In the genomic region with DNA sequence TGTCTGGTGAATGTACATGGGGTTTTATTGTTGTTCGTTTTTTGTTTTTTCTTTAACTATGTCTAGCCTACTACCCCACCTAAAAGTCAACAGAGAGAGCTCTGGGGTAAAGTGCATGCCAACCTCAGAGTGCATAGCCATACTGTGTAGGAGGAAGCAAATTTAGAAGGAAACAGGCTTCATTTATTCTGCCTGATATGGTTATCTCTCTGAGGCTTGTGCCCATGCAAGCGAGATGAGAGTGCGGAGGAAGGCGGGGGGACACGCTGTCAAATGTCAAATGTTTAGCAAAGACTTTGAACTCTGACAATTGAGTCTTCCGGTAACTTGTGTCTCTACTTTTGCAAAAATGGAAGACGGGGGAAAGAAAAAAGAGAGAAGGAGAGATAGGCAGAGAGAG, we compare ENCODE assay signal across 9 cellular contexts.
DNase-seq lines count a peak whose midpoint lies in the region; ATAC-seq lines count a peak whose summit lies in the region.
"Had no signal": no experiment of that assay in that cellular context is flagged by ENCODE, and none has a peak within 500 bp of the region (broad histone marks: within the 10 kb centered on the region; RNA-seq: fewer than 3 reads in every experiment).

No MANE protein-coding gene starts in this region.

- peak overlapping the region; percentile 87 to 95 (median 94) for H3K4me3 Mint-ChIP-seq in CD4-positive, alpha-beta memory T cell
- H3K4me3 Mint-ChIP-seq in natural killer cell treated with Interleukin-12 subunit alpha and Interleukin-12 subunit beta and Interleukin-15 and Interleukin-18, amount 100 ng/mL, for 72 hours: peak overlapping the region; percentile 95

- no peak for ATAC-seq in natural killer cell treated with Interleukin-12 subunit alpha and Interleukin-12 subunit beta and Interleukin-15 and Interleukin-18, amount 100 ng/mL, for 72 hours
- no peak for ATAC-seq in GM18873 (IDR thresholded peaks at IDR 0.05; ENCODE audit: low FRiP score, unreplicated experiment)
- no peak for ATAC-seq in HG03097 (IDR thresholded peaks at IDR 0.05; ENCODE audit: low FRiP score, unreplicated experiment)

- peak overlapping the region; percentile 98 to 100 (median 99) for H3K27ac Mint-ChIP-seq in CD4-positive, alpha-beta memory T cell
- H3K27ac Mint-ChIP-seq in natural killer cell treated with Interleukin-12 subunit alpha and Interleukin-12 subunit beta and Interleukin-15 and Interleukin-18, amount 100 ng/mL, for 72 hours: peak overlapping the region; percentile 95 to 97

- intact Hi-C loops in CD4-positive, alpha-beta memory T cell (cut with micrococcal nuclease): loop anchor here (2.0 to 5.0 kb wide), 4 partner anchors 53 to 539 kb away; no protein-coding TSS in a partner anchor

- H3K9me3 ChIP-seq in CD4-positive, alpha-beta memory T cell (ENCODE audit: control insufficient read depth in 1 of 2, low read length in 2 of 2): no peaks in the 10 kb centered on the region

- CTCF ChIA-PET in CD4-positive, alpha-beta memory T cell (lab: Charles Lee; ENCODE audit: partially characterized antibody): interaction anchor here (1.0 to 11.6 kb wide), 9 partner anchors 9 to 339 kb away, joined by 3 to 173 read pairs (median 18); no protein-coding TSS in a partner anchor

- peak overlapping the region in 1 of 2 donors; percentile 68 for H3K4me3 ChIP-seq in CD4-positive, alpha-beta memory T cell (ENCODE audit: low read length in 2 of 2)

- POLR2A ChIA-PET in CD4-positive, alpha-beta memory T cell (lab: Charles Lee; ENCODE audit: partially characterized antibody): interaction anchor here (0.9 to 21.5 kb wide), 20 partner anchors 8 to 462 kb away, joined by 3 to 888 read pairs (median 14); no protein-coding TSS in a partner anchor

- no peaks in the 10 kb centered on the region for H3K27me3 ChIP-seq in CD4-positive, alpha-beta memory T cell (ENCODE audit: insufficient read depth, low read length)

- DNase-seq in CD4-positive, alpha-beta memory T cell: peak; percentile 61 to 73 (median 67)
- peak in 3 of 5 donors; percentile 24 to 58 (median 43) for DNase-seq in T-helper 1 cell
- peak; percentile 49 for DNase-seq in activated gamma-delta T cell treated with anti-CD3 and anti-CD28 coated beads, Interleukin-2, amount 50 U/mL, for 16 hours (ENCODE audit: low read depth)
- no peak for DNase-seq in natural killer cell treated with Interleukin-12 subunit alpha and Interleukin-12 subunit beta and Interleukin-15 and Interleukin-18, amount 100 ng/mL, for 72 hours (ENCODE audit: low spot score)
- DNase-seq in NCI-H524 (lab: John Stamatoyannopoulos, UW): no peak
- no peak for DNase-seq in pons (ENCODE audit: low spot score)
- DNase-seq: erythroblast had no signal

- peaks cover 0 to 11% (median 5%) of the 10 kb centered on the region in 8 donors for H3K9me3 Mint-ChIP-seq in CD4-positive, alpha-beta memory T cell
- H3K9me3 Mint-ChIP-seq in natural killer cell treated with Interleukin-12 subunit alpha and Interleukin-12 subunit beta and Interleukin-15 and Interleukin-18, amount 100 ng/mL, for 72 hours: peaks cover 11% of the 10 kb centered on the region

- peaks cover 66 to 98% (median 82%) of the 10 kb centered on the region in 4 donors for H3K4me1 Mint-ChIP-seq in CD4-positive, alpha-beta memory T cell
- H3K4me1 Mint-ChIP-seq in natural killer cell treated with Interleukin-12 subunit alpha and Interleukin-12 subunit beta and Interleukin-15 and Interleukin-18, amount 100 ng/mL, for 72 hours (ENCODE audit: low read depth in 2 of 2): peaks cover 82 to 95% of the 10 kb centered on the region in 2 donors

- H3K27me3 Mint-ChIP-seq in CD4-positive, alpha-beta memory T cell: no peaks in the 10 kb centered on the region
- H3K27me3 Mint-ChIP-seq in natural killer cell treated with Interleukin-12 subunit alpha and Interleukin-12 subunit beta and Interleukin-15 and Interleukin-18, amount 100 ng/mL, for 72 hours: no peaks in the 10 kb centered on the region

- H3K36me3 ChIP-seq in CD4-positive, alpha-beta memory T cell (ENCODE audit: insufficient read depth, low read length): no peaks in the 10 kb centered on the region

- peaks cover 90% of the 10 kb centered on the region for H3K4me1 ChIP-seq in CD4-positive, alpha-beta memory T cell (ENCODE audit: insufficient read depth, low read length)

- H3K27ac ChIP-seq in CD4-positive, alpha-beta memory T cell (ENCODE audit: low read depth, low read length): peak overlapping the region; percentile 90

- H3K36me3 Mint-ChIP-seq in CD4-positive, alpha-beta memory T cell: peaks cover 10 to 29% of the 10 kb centered on the region in 2 donors
- H3K36me3 Mint-ChIP-seq in natural killer cell treated with Interleukin-12 subunit alpha and Interleukin-12 subunit beta and Interleukin-15 and Interleukin-18, amount 100 ng/mL, for 72 hours: peaks cover 52% of the 10 kb centered on the region

Comparison
In these comparisons a context has a peak if more than half of its experiments do, and no peak if none do; other contexts are left out.
1. DNase-seq: peak in CD4-positive, alpha-beta memory T cell (5 of 5), T-helper 1 cell (3 of 5) and activated gamma-delta T cell treated with anti-CD3 and anti-CD28 coated beads, Interleukin-2, amount 50 U/mL, for 16 hours (single experiment); none in natural killer cell treated with Interleukin-12 subunit alpha and Interleukin-12 subunit beta and Interleukin-15 and Interleukin-18, amount 100 ng/mL, for 72 hours (single experiment), NCI-H524 (0 of 2) and pons (single experiment).